In genomic region chr17:1625053-1625452, GRCh38 we compare ENCODE assay signal across 1 cellular context.
TF ChIP-seq lines count a peak whose summit lies in the region.

No MANE protein-coding gene starts in this region.

TF ChIP-seq in H1, 55 proteins besides CTCF, POLR2A, EP300 and RAD21:
- TF ChIP-seq TAF1 (IDR thresholded peaks at IDR 0.05; ENCODE audit: low read depth, low read length) (no peak), CHD2 (IDR thresholded peaks at IDR 0.05; ENCODE audit: low read length) (no peak), SIN3A (conservative IDR thresholded peaks at IDR 0.05 in 1 of 2, IDR thresholded peaks at IDR 0.05 in 1 of 2; ENCODE audit: low read depth in 1 of 2, low read length in 2 of 2) (no peak), FOSL1 (IDR thresholded peaks at IDR 0.05; ENCODE audit: insufficient read depth, low read depth, low read length) (no peak), CHD1 (IDR thresholded peaks at IDR 0.05; ENCODE audit: low read depth, low read length) (no peak)
